24 cellular contexts compared by ENCODE assay signal in the genomic region with DNA sequence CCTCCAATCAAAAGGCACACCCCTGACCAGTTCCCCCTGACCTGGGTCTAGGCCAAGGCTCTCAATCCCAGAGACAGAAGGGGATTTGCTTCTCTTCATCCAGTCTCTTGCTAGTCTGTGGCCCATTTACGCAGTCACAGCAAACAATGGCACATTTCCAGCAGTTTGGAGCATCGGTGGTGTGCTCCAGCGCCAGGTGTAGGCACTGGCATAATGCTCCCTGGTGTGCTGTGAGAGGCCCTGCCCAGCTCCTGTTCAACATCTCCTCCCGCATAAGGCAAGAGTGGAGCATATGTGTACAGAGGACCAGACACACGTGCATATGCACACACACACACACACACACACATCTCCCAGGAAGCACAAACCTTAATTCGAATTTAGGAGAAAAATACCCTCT.
A peak's percentile ranks its signal among the peaks of the same experiment; 100 is the strongest.
DNase-seq lines count a peak whose midpoint lies in the region; ATAC-seq and TF ChIP-seq lines count a peak whose summit lies in the region.
"Had no signal": no experiment of that assay in that cellular context is flagged by ENCODE, and none has a peak within 500 bp of the region (broad histone marks: within the 10 kb centered on the region; RNA-seq: fewer than 3 reads in every experiment).

No MANE protein-coding gene starts in this region.

- TF ChIP-seq CTCF in GM13977 (IDR thresholded peaks at IDR 0.05; ENCODE audit: extremely low read depth, insufficient read depth, missing control alignments): no peak

- no peaks in the 10 kb centered on the region for H3K4me1 Mint-ChIP-seq in activated T-helper 1 cell treated with anti-CD3 and anti-CD28 coated beads, Interleukin-12 subunit alpha, Interleukin-12 subunit beta, Interleukin-2, Interleukin-4 antibody, amounts not matched to agents 30 ng/mL and 10 ng/mL and 1 ng/mL, durations not matched to agents 14 hours and 24 hours and 36 hours (ENCODE audit: low read depth)
- H3K4me1 Mint-ChIP-seq: stimulated activated memory B cell treated with anti-CD40 and anti-IgM and Interleukin-4, amounts not matched to agents 10 μg/mL and 1 μg/mL and 100 μg/mL, for 72 hours; T-helper 17 cell had no signal

- no peaks in the 10 kb centered on the region for H3K27me3 ChIP-seq in SJCRH30
- H3K27me3 ChIP-seq: ascending aorta, SJSA1, testis, vagina had no signal

- no peak for ATAC-seq in GM18870 (IDR thresholded peaks at IDR 0.05; ENCODE audit: unreplicated experiment)
- ATAC-seq: activated naive CD4-positive, alpha-beta T cell treated with anti-CD3 and anti-CD28 coated beads, Interleukin-2, amount 50 U/mL, for 72 hours; GM23338; stimulated activated memory B cell treated with anti-CD40 and anti-IgM and Interleukin-4, amounts not matched to agents 10 μg/mL and 1 μg/mL and 100 μg/mL, for 72 hours; T-helper 17 cell had no signal

- no peak overlapping the region for H3K27ac ChIP-seq in SJCRH30
- H3K27ac ChIP-seq: ascending aorta, HL-60, PC-9, SJSA1, testis, vagina had no signal

- 0 out of 2 replicates have a peak, but pooled peaks cover 2% of the 10 kb centered on the region for H3K9me3 ChIP-seq in SJCRH30 (replicated peaks)
- H3K9me3 ChIP-seq: ascending aorta, SJSA1, testis, vagina had no signal

- no peaks in the 10 kb centered on the region for H3K36me3 Mint-ChIP-seq in activated T-helper 1 cell treated with anti-CD3 and anti-CD28 coated beads, Interleukin-12 subunit alpha, Interleukin-12 subunit beta, Interleukin-2, Interleukin-4 antibody, amounts not matched to agents 30 ng/mL and 10 ng/mL and 1 ng/mL, durations not matched to agents 14 hours and 24 hours and 36 hours (ENCODE audit: low read depth)
- H3K36me3 Mint-ChIP-seq: activated naive CD4-positive, alpha-beta T cell treated with anti-CD3 and anti-CD28 coated beads, Interleukin-2, amount 50 U/mL, for 72 hours; stimulated activated memory B cell treated with anti-CD40 and anti-IgM and Interleukin-4, amounts not matched to agents 10 μg/mL and 1 μg/mL and 100 μg/mL, for 72 hours had no signal

- H3K4me1 ChIP-seq in SJCRH30: peaks cover 11% of the 10 kb centered on the region; the same call in 1 of the 2 replicates
- H3K4me1 ChIP-seq: vagina had no signal

- no peak overlapping the region for H3K4me3 ChIP-seq in SJCRH30
- H3K4me3 ChIP-seq: ascending aorta, GM23338, PC-9, SJSA1, smooth muscle cell, testis, vagina had no signal

- intact Hi-C loops in activated T-helper 1 cell treated with anti-CD3 and anti-CD28 coated beads, Interleukin-12 subunit alpha, Interleukin-12 subunit beta, Interleukin-2, Interleukin-4 antibody, amounts not matched to agents 30 ng/mL and 10 ng/mL and 1 ng/mL, durations not matched to agents 14 hours and 24 hours and 36 hours (cut with micrococcal nuclease): no loop called here

- H3K27me3 Mint-ChIP-seq in activated T-helper 1 cell treated with anti-CD3 and anti-CD28 coated beads, Interleukin-12 subunit alpha, Interleukin-12 subunit beta, Interleukin-2, Interleukin-4 antibody, amounts not matched to agents 30 ng/mL and 10 ng/mL and 1 ng/mL, durations not matched to agents 14 hours and 24 hours and 36 hours (ENCODE audit: insufficient read depth): peaks cover 35% of the 10 kb centered on the region

- no peak overlapping the region for H3K4me3 Mint-ChIP-seq in activated T-helper 1 cell treated with anti-CD3 and anti-CD28 coated beads, Interleukin-12 subunit alpha, Interleukin-12 subunit beta, Interleukin-2, Interleukin-4 antibody, amounts not matched to agents 30 ng/mL and 10 ng/mL and 1 ng/mL, durations not matched to agents 14 hours and 24 hours and 36 hours
- H3K4me3 Mint-ChIP-seq: GM23338; stimulated activated memory B cell treated with anti-CD40 and anti-IgM and Interleukin-4, amounts not matched to agents 10 μg/mL and 1 μg/mL and 100 μg/mL, for 72 hours; T-helper 17 cell had no signal

- peak; percentile 20 for DNase-seq in DMS53 treated with DMSO at 0.1 percent for 48 hours (lab: John Stamatoyannopoulos, UW; ENCODE audit: unreplicated experiment)
- DNase-seq in NCI-H2029 (lab: John Stamatoyannopoulos, UW): peak; percentile 93
- peak; percentile 85 for DNase-seq in NCI-H345 treated with DMSO at 0.1 percent for 48 hours (lab: John Stamatoyannopoulos, UW; ENCODE audit: unreplicated experiment)
- DNase-seq in activated T-helper 1 cell treated with anti-CD3 and anti-CD28 coated beads, Interleukin-12 subunit alpha, Interleukin-12 subunit beta, Interleukin-2, Interleukin-4 antibody, amounts not matched to agents 30 ng/mL and 10 ng/mL and 1 ng/mL, durations not matched to agents 14 hours and 24 hours and 36 hours (ENCODE audit: low spot score): no peak
- no peak for DNase-seq in putamen (ENCODE audit: low spot score)
- no peak for DNase-seq in GM13977 (ENCODE audit: low spot score)
- no peak for DNase-seq in SJCRH30
- DNase-seq: activated CD4-positive, alpha-beta T cell treated with anti-CD3 and anti-CD28 coated beads for 48 hours; caudate nucleus; dermis blood vessel endothelial cell; mammary epithelial cell; NCI-H187 treated with DMSO at 0.1 percent for 48 hours; PC-9; T-helper 17 cell; testis had no signal

- H3K9me3 Mint-ChIP-seq in activated T-helper 1 cell treated with anti-CD3 and anti-CD28 coated beads, Interleukin-12 subunit alpha, Interleukin-12 subunit beta, Interleukin-2, Interleukin-4 antibody, amounts not matched to agents 30 ng/mL and 10 ng/mL and 1 ng/mL, durations not matched to agents 14 hours and 24 hours and 36 hours: no peaks in the 10 kb centered on the region
- H3K9me3 Mint-ChIP-seq: GM23338; stimulated activated memory B cell treated with anti-CD40 and anti-IgM and Interleukin-4, amounts not matched to agents 10 μg/mL and 1 μg/mL and 100 μg/mL, for 72 hours had no signal

- in situ Hi-C loops in GM13977 (cut with MboI; ENCODE audit: low pct_unique_long_range_greater_than_20kb, low sequenced_read_pairs, unreplicated experiment): no loop called here

- no peaks in the 10 kb centered on the region for H3K36me3 ChIP-seq in SJCRH30
- H3K36me3 ChIP-seq: ascending aorta, SJSA1, vagina had no signal

- peak overlapping the region; percentile 43 for H3K27ac Mint-ChIP-seq in activated T-helper 1 cell treated with anti-CD3 and anti-CD28 coated beads, Interleukin-12 subunit alpha, Interleukin-12 subunit beta, Interleukin-2, Interleukin-4 antibody, amounts not matched to agents 30 ng/mL and 10 ng/mL and 1 ng/mL, durations not matched to agents 14 hours and 24 hours and 36 hours
- H3K27ac Mint-ChIP-seq: activated naive CD4-positive, alpha-beta T cell treated with anti-CD3 and anti-CD28 coated beads, Interleukin-2, amount 50 U/mL, for 72 hours; GM23338; stimulated activated memory B cell treated with anti-CD40 and anti-IgM and Interleukin-4, amounts not matched to agents 10 μg/mL and 1 μg/mL and 100 μg/mL, for 72 hours; T-helper 17 cell had no signal

Comparison
In these comparisons a context has a peak if more than half of its experiments do, and no peak if none do; other contexts are left out.
1. DNase-seq: peak in DMS53 treated with DMSO at 0.1 percent for 48 hours (single experiment), NCI-H2029 (single experiment) and NCI-H345 treated with DMSO at 0.1 percent for 48 hours (single experiment); none in activated T-helper 1 cell treated with anti-CD3 and anti-CD28 coated beads, Interleukin-12 subunit alpha, Interleukin-12 subunit beta, Interleukin-2, Interleukin-4 antibody, amounts not matched to agents 30 ng/mL and 10 ng/mL and 1 ng/mL, durations not matched to agents 14 hours and 24 hours and 36 hours (single experiment), putamen (single experiment), GM13977 (single experiment) and SJCRH30 (0 of 2).